ENCODE assay signal across 1 cellular context in the genomic region with DNA sequence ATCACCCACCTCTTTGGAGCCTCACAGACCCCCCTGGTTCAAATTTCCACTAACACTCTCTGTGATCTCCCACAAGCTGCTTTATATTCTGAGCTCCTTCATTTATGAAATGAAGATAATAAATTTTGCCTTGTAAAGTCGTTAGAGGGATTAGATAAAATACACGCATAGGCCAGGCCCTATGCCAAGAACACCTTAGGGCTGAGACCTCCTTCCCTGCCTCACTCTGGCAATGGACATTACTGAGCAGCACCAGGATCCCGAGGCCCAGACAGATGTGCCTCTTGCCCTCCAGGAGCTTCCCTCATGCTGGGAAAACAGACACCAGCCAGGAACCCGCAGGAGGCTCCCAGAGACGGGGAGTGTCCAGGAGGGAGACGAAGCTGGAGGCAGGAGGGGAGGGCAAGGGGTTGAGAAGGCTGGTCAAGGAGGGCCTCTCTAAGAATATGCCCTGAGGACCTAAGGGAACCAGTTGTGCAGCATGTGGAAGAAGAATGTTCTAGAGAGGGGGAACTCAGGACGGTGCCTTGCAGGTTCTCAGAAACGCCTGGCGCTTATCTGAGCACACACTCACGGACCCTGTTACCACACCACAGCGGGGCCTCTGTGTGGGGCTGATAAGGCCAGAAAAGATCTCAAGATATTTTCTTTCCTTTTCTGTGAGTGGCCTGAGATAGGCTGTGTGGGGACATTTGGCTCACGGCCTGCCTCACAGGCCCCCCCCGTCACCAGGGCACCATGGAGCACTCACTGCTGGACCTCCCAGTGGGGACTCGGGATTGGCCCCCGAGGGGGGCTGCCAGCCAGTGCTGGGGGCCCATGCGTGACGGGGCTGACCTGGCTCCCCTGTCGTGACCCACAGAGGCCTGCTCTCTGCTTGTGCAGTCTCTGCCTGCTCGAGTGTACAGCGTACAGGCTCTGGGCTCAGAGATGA.
TF ChIP-seq lines count a peak whose summit lies in the region.

No MANE protein-coding gene starts in this region.

TF ChIP-seq in IMR-90, 13 proteins besides CTCF, POLR2A, EP300 and RAD21:
- no peak for TF ChIP-seq CEBPB (IDR thresholded peaks at IDR 0.05; ENCODE audit: low read depth, low read length)
- TF ChIP-seq RCOR1 (IDR thresholded peaks at IDR 0.05; ENCODE audit: insufficient replicate concordance, low read length): no peak
- TF ChIP-seq SMC3 (IDR thresholded peaks at IDR 0.05; ENCODE audit: low read depth, low read length): no peak
